9 cellular contexts compared by ENCODE assay signal in the genomic region with DNA sequence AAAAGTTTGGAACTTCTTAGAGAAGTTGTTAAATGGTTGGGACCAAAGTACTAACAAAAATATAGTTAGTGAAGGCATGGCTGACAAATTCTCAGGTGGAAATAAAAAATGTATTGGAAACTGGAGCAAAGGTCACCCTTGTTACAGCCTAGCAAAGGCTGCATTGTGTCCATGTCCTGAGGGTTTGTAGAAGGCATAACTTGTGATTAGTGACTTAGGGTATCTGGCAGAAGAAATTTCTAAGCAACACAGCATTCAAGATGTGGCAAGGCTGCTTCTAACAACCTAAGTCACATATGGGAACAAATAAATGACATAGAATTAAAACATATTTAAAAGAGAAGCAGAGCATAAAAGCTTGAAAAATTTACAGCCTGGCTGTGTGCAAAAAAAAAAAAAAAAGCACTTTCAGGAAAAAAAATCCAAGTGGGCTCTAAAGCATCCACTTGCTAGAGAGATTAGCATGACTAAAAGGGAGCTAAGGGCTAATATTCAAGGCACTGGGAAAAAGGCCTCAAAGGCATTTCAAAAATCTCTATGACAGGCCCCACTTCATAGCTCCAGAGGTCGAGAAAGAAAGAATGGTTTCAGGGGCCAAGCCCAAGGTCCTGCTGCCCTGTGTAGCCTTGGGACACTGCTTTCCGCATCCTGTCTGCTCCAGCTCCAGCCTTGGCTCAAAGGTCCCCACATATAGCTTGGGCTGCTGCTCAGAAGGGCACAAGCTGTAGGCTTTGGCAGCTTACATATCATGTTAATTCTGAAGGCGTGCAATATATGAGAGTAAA.
"Had no signal": no experiment of that assay in that cellular context is flagged by ENCODE, and none has a peak within 500 bp of the region (broad histone marks: within the 10 kb centered on the region; RNA-seq: fewer than 3 reads in every experiment).

No MANE protein-coding gene starts in this region.

- DNase-seq: activated CD4-positive, alpha-beta T cell treated with anti-CD3 and anti-CD28 coated beads, Interleukin-2, amount 10 ng/mL, durations not matched to agents 7 days and 5 days; activated CD8-positive, alpha-beta memory T cell treated with anti-CD3 and anti-CD28 coated beads, Interleukin-2, amount 50 U/mL, for 48 hours; activated naive CD4-positive, alpha-beta T cell treated with Interleukin-2 at 50 U/mL for 16 hours; anterior cingulate cortex; cerebellar nuclear complex; effector memory CD8-positive, alpha-beta T cell; heart right ventricle had no signal

- H3K36me3 ChIP-seq: gastroesophageal sphincter, heart right ventricle, thoracic aorta had no signal

- H3K9me3 ChIP-seq: gastroesophageal sphincter, heart right ventricle, thoracic aorta had no signal

- H3K27ac ChIP-seq: gastroesophageal sphincter, heart right ventricle, thoracic aorta had no signal

- H3K4me1 ChIP-seq: gastroesophageal sphincter, heart right ventricle had no signal

- H3K4me3 ChIP-seq: gastroesophageal sphincter, heart right ventricle, thoracic aorta had no signal

- H3K27me3 ChIP-seq: gastroesophageal sphincter, heart right ventricle had no signal
